ENCODE assay signal across 24 cellular contexts in genomic region chr17:29012535-29012934, GRCh38. TPM values are rescaled to one million over a fixed set of nuclear protein-coding genes. Genes with fewer than 3 reads are reported as not detected.
DNase-seq lines count a peak whose midpoint lies in the region; ATAC-seq, FAIRE-seq and TF ChIP-seq lines count a peak whose summit lies in the region.
"Had no signal": no experiment of that assay in that cellular context is flagged by ENCODE, and none has a peak within 500 bp of the region (broad histone marks: within the 10 kb centered on the region; RNA-seq: fewer than 3 reads in every experiment).

No MANE protein-coding gene starts in this region.

- H2AFZ ChIP-seq in H1 (ENCODE audit: low read length) = no peak overlapping the region

- H3K23me2 ChIP-seq in H1 (ENCODE audit: low read depth, low read length) = no peaks in the 10 kb centered on the region

- no peak overlapping the region for H2BK12ac ChIP-seq in H1 (ENCODE audit: low read depth, low read length)

- no peak for ATAC-seq in GM18870 (IDR thresholded peaks at IDR 0.05; ENCODE audit: unreplicated experiment)
- ATAC-seq: T-helper 17 cell had no signal

- H2BK20ac ChIP-seq in H1 (ENCODE audit: low read length) = no peak overlapping the region

- H3K79me2 ChIP-seq in H1 (ENCODE audit: control insufficient read depth in 1 of 2, insufficient read depth in 2 of 2, low read length in 2 of 2) = no peaks in the 10 kb centered on the region

- H4K20me1 ChIP-seq in H1 (replicated peaks in 1 of 2; ENCODE audit: control insufficient read depth in 1 of 2, insufficient read depth in 2 of 2, low read length in 2 of 2) = no peaks in the 10 kb centered on the region

- CTCF ChIA-PET in H1 (lab: Charles Lee; ENCODE audit: partially characterized antibody) = interaction anchor here (2.6 to 17.9 kb wide), 2 partner anchors 11 to 102 kb away, joined by 8 to 239 read pairs; no protein-coding TSS in a partner anchor

- no peak overlapping the region for H3K14ac ChIP-seq in H1 (ENCODE audit: insufficient read length)

- no peak overlapping the region for H4K5ac ChIP-seq in H1 (ENCODE audit: insufficient read length, low read depth, low read length)

- no peak overlapping the region for H3K18ac ChIP-seq in H1 (ENCODE audit: extremely low read depth, low read length)

- H2BK15ac ChIP-seq in H1 (ENCODE audit: low read length) = peak overlapping the region; percentile 20; the same call in 1 of the 2 replicates

- no peak overlapping the region for H3K56ac ChIP-seq in H1 (replicated peaks; ENCODE audit: insufficient read length, low read depth, low read length)

- no peaks in the 10 kb centered on the region for H3K36me3 ChIP-seq in H1 (ENCODE audit: control insufficient read depth in 2 of 4, insufficient read depth in 4 of 4, low read length in 3 of 4)

- no peak overlapping the region for H4K91ac ChIP-seq in H1 (replicated peaks; ENCODE audit: insufficient read length, low read length)

- H3K27me3 ChIP-seq in H1 (replicated peaks in 1 of 4; ENCODE audit: control insufficient read depth in 3 of 4, extremely low read depth in 1 of 4, insufficient read depth in 3 of 4, low read length in 3 of 4) = peaks cover 0 to 4% (median under 1%) of the 10 kb centered on the region in 4 experiments; a peak in 3 of 7 replicates

- FAIRE-seq in H1 (lab: Jason Lieb, UNC) = no peak
- FAIRE-seq: A204.1, D721Med, RCC 7860 had no signal

- no peak overlapping the region for H3K23ac ChIP-seq in H1 (ENCODE audit: insufficient read length)

- no peak overlapping the region for H3K27ac ChIP-seq in H1 (ENCODE audit: low read depth, low read length)
- H3K27ac ChIP-seq: C4-2B, HL-60, KMS-11, SK-N-MC had no signal

- no peaks in the 10 kb centered on the region for H3K79me1 ChIP-seq in H1 (ENCODE audit: low read depth, low read length)

- WGBS in H1 (ENCODE audit: extremely low coverage in 1 of 2, insufficient coverage in 1 of 2, insufficient read length in 1 of 2, insufficient replicate concordance in 2 of 2, low coverage in 1 of 2, low lambda C conversion rate in 2 of 2, missing lambda C conversion rate in 1 of 2), 2 experiments = 94% methylated on average over 1 of the region's 1 CpG; no CpG with 5 or more reads in 1 of the 2 experiments

- H3K4ac ChIP-seq in H1 (replicated peaks; ENCODE audit: insufficient read length, low read depth, low read length) = no peak overlapping the region

- H3K9me3 ChIP-seq in H1 (ENCODE audit: insufficient read depth in 2 of 2, low read depth in 1 of 2, low read length in 1 of 2) = no peaks in the 10 kb centered on the region

- no peak for TF ChIP-seq POLR2A in H1 (IDR thresholded peaks at IDR 0.05; ENCODE audit: control extremely low read depth in 1 of 2, low read depth in 2 of 2, low read length in 2 of 2)

- no peak overlapping the region for H4K8ac ChIP-seq in H1 (ENCODE audit: extremely low read depth, insufficient read depth, low read length)

- H2BK5ac ChIP-seq in H1 (ENCODE audit: low read depth, low read length) = no peak overlapping the region

- peaks cover 18 to 33% (median 24%) of the 10 kb centered on the region in 4 experiments for H3K4me1 ChIP-seq in H1 (replicated peaks in 1 of 4; ENCODE audit: control insufficient read depth in 3 of 4, insufficient read depth in 4 of 4, low read length in 3 of 4)

- TF ChIP-seq EP300 in H1 (IDR thresholded peaks at IDR 0.05; ENCODE audit: borderline replicate concordance in 1 of 2, low read depth in 2 of 2, low read length in 2 of 2) = no peak

- no peak for TF ChIP-seq RAD21 in H1 (IDR thresholded peaks at IDR 0.05 in 1 of 2, conservative IDR thresholded peaks at IDR 0.05 in 1 of 2; ENCODE audit: low read depth in 2 of 2, low read length in 2 of 2)

- no peak overlapping the region for H3K4me3 ChIP-seq in H1 (ENCODE audit: extremely low read depth in 1 of 4, insufficient read depth in 2 of 4, low read depth in 3 of 4, low read length in 4 of 4)
- H3K4me3 ChIP-seq: SK-N-MC had no signal

- H2BK120ac ChIP-seq in H1 (replicated peaks; ENCODE audit: low read depth, low read length) = no peak overlapping the region

- H3K4me2 ChIP-seq in H1 (ENCODE audit: insufficient read depth in 1 of 2, low read depth in 2 of 2, low read length in 2 of 2) = no peak overlapping the region
- H3K4me2 ChIP-seq: KMS-11 had no signal

- H2AK5ac ChIP-seq in H1 (ENCODE audit: low read depth, low read length) = no peak overlapping the region

- DNase-seq in NCI-H748 (lab: John Stamatoyannopoulos, UW; ENCODE audit: unreplicated experiment) (peak; percentile 16), NCI-H748 treated with DMSO at 0.1 percent for 48 hours (lab: John Stamatoyannopoulos, UW) (no peak), NCI-H69 (lab: John Stamatoyannopoulos, UW) (peak; percentile 30), H1 (ENCODE audit: low read depth in 1 of 2, low spot score in 2 of 2) (no peak), cerebellar cortex (ENCODE audit: low spot score) (no peak)
- no peak for DNase-seq in activated CD4-positive, alpha-beta T cell treated with anti-CD3 and anti-CD28 coated beads for 1 hour
- DNase-seq: DMS79, HCEC 1CT, NCI-H1694, NCI-H2081, Right ventricle myocardium superior, SW 1271, T-helper 17 cell had no signal

- no peak for TF ChIP-seq CTCF in H1 (IDR thresholded peaks at IDR 0.05; ENCODE audit: control extremely low read depth in 1 of 3, insufficient read depth in 1 of 3, low read depth in 1 of 3, low read length in 3 of 3)

- H3K9ac ChIP-seq in H1 (replicated peaks in 1 of 4; ENCODE audit: extremely low read depth in 1 of 4, low read depth in 3 of 4, low read length in 3 of 4) = no peak overlapping the region
- H3K9ac ChIP-seq: KMS-11 had no signal

- POLR2A ChIA-PET in H1 (lab: Charles Lee; ENCODE audit: partially characterized antibody) = interaction anchor here (0.7 kb wide), 1 partner anchor 66 kb away, joined by 4 read pairs; no protein-coding TSS in a partner anchor

TF ChIP-seq in H1, 55 proteins besides CTCF, POLR2A, EP300 and RAD21:
- TF ChIP-seq SP4 (IDR thresholded peaks at IDR 0.05; ENCODE audit: low read length) (no peak), SUZ12 (IDR thresholded peaks at IDR 0.05; ENCODE audit: low read length) (no peak), RFX5 (IDR thresholded peaks at IDR 0.05; ENCODE audit: borderline replicate concordance, low read depth, low read length) (no peak), CREB1 (IDR thresholded peaks at IDR 0.05) (peak; percentile 70), GTF2F1 (IDR thresholded peaks at IDR 0.05; ENCODE audit: borderline replicate concordance, low read depth, low read length) (no peak)

RNA-seq across cellular contexts. Expression of gene SEZ6, which starts 6.7 kb away (rescaled TPM):
- 6.9 and 7.8 TPM in 2 replicates for total RNA-seq in H1 (2021; fragmentation: NEBNext Ultra II Directional; extraction: Animal tissue kit (Norgen Biotek cat#: 25700))
- 8.5 and 16.1 TPM in 2 replicates for polyA plus RNA-seq in H1 (2011; rRNA removed)
- polyA plus RNA-seq in H1 (2011; cell fraction: cytosol; rRNA removed) = 4.8 TPM
- polyA plus RNA-seq in H1 (2011; cell fraction: nucleus; rRNA removed) = 18.6 TPM
- polyA plus RNA-seq in H1 (2012, experiment 1 of 2) = 10.7 to 21.5 TPM (median 18.7 TPM) in 4 replicates
- 19.3 TPM for polyA plus RNA-seq in H1 (2012, experiment 2 of 2)
- polyA plus RNA-seq in H1 (2013, experiment 1 of 2) = 11.1 TPM
- 10.2 TPM for polyA plus RNA-seq in H1 (2013, experiment 2 of 2)
- polyA minus RNA-seq in H1 (2011; rRNA and poly(A)+ RNA removed) = 5.6 and 13.9 TPM in 2 replicates
- 5.6 TPM for polyA minus RNA-seq in H1 (2011; cell fraction: cytosol; rRNA and poly(A)+ RNA removed)
- polyA minus RNA-seq in H1 (2011; cell fraction: nucleus; rRNA and poly(A)+ RNA removed) = 7.6 TPM
- total RNA-seq: HT-29, NCI-H460, OCI-LY7, Right ventricle myocardium superior had no signal

RNA-seq across cellular contexts. Expression of gene PIPOX, which starts 30.4 kb away (rescaled TPM):
- 55.5 and 57.2 TPM in 2 replicates for total RNA-seq in H1 (2021; fragmentation: NEBNext Ultra II Directional; extraction: Animal tissue kit (Norgen Biotek cat#: 25700))
- 75.0 and 99.6 TPM in 2 replicates for polyA plus RNA-seq in H1 (2011; rRNA removed)
- 70.3 TPM for polyA plus RNA-seq in H1 (2011; cell fraction: cytosol; rRNA removed)
- polyA plus RNA-seq in H1 (2011; cell fraction: nucleus; rRNA removed) = 39.1 TPM
- polyA plus RNA-seq in H1 (2012, experiment 1 of 2) = 46.5 to 58.4 TPM (median 54.3 TPM) in 4 replicates
- polyA plus RNA-seq in H1 (2012, experiment 2 of 2) = 39.4 TPM
- 51.2 TPM for polyA plus RNA-seq in H1 (2013, experiment 1 of 2)
- 48.0 TPM for polyA plus RNA-seq in H1 (2013, experiment 2 of 2)
- 68.1 and 68.2 TPM in 2 replicates for polyA minus RNA-seq in H1 (2011; rRNA and poly(A)+ RNA removed)
- 15.8 TPM for polyA minus RNA-seq in H1 (2011; cell fraction: cytosol; rRNA and poly(A)+ RNA removed)
- polyA minus RNA-seq in H1 (2011; cell fraction: nucleus; rRNA and poly(A)+ RNA removed) = 28.2 TPM

Comparison
In these comparisons a context has a peak if more than half of its experiments do, and no peak if none do; other contexts are left out.
1. DNase-seq: peak in NCI-H748 (single experiment) and NCI-H69 (single experiment); none in NCI-H748 treated with DMSO at 0.1 percent for 48 hours (single experiment), H1 (0 of 2), activated CD4-positive, alpha-beta T cell treated with anti-CD3 and anti-CD28 coated beads for 1 hour (single experiment) and cerebellar cortex (single experiment).